In genomic region chr13:79533781-79534400, GRCh38 we compare ENCODE assay signal across 18 cellular contexts. TPM values are rescaled to one million over a fixed set of nuclear protein-coding genes. Genes with fewer than 3 reads are reported as not detected.
DNase-seq lines count a peak whose midpoint lies in the region; TF ChIP-seq lines count a peak whose summit lies in the region.
"Had no signal": no experiment of that assay in that cellular context is flagged by ENCODE, and none has a peak within 500 bp of the region (broad histone marks: within the 10 kb centered on the region; RNA-seq: fewer than 3 reads in every experiment).

No MANE protein-coding gene starts in this region.

- no peak overlapping the region for H3K27ac ChIP-seq in PC-9
- H3K27ac ChIP-seq: gastroesophageal sphincter, SJCRH30 had no signal

- POLR2A ChIA-PET in PC-9 (lab: Charles Lee; ENCODE audit: unreplicated experiment) = no interaction called here

- no peaks in the 10 kb centered on the region for H3K4me1 ChIP-seq in PC-9 (replicated peaks; ENCODE audit: insufficient read depth)

- no peak overlapping the region for H2AFZ ChIP-seq in PC-9

- H3K9me2 ChIP-seq in PC-9 (ENCODE audit: insufficient read depth) = no peaks in the 10 kb centered on the region

- CTCF ChIA-PET in PC-9 (lab: Charles Lee) = interaction anchor here (0.5 to 0.6 kb wide), 3 partner anchors 129 to 1396 kb away, joined by 3 to 4 read pairs (median 4); no protein-coding TSS in a partner anchor

- H3K4me3 ChIP-seq in fibroblast of mammary gland (ENCODE audit: control insufficient read depth, low read depth, low read length) (no peak overlapping the region), PC-9 (no peak overlapping the region)
- H3K4me3 ChIP-seq: gastroesophageal sphincter, SJCRH30 had no signal

- peaks cover 6% of the 10 kb centered on the region; the same call in 1 of the 2 replicates for H4K20me1 ChIP-seq in PC-9 (ENCODE audit: insufficient read depth)

- no peak for TF ChIP-seq CTCF in fibroblast of mammary gland (conservative IDR thresholded peaks at IDR 0.05; ENCODE audit: control insufficient read depth, insufficient read depth, low read depth, low read length)
- no peak for TF ChIP-seq CTCF in PC-9 (conservative IDR thresholded peaks at IDR 0.05)

- H3K36me3 ChIP-seq in PC-9 (ENCODE audit: low read depth) = peaks cover 3% of the 10 kb centered on the region; the same call in 1 of the 2 replicates
- H3K36me3 ChIP-seq: gastroesophageal sphincter had no signal

- no peaks in the 10 kb centered on the region for H3K9me3 ChIP-seq in PC-9 (ENCODE audit: insufficient read depth, low read depth)
- H3K9me3 ChIP-seq: gastroesophageal sphincter, SJCRH30 had no signal

- H3K27me3 ChIP-seq in PC-9 (ENCODE audit: insufficient read depth, low read depth) = no peaks in the 10 kb centered on the region
- H3K27me3 ChIP-seq: gastroesophageal sphincter, SJCRH30 had no signal

- DNase-seq in AG20443 (ENCODE audit: low spot score) (peak; percentile 25), GM04503 (ENCODE audit: low read depth) (peak; percentile 28), NCI-H226 (peak; percentile 40), fibroblast of mammary gland (ENCODE audit: low read depth) (peak; percentile 8), COR-L47 (lab: John Stamatoyannopoulos, UW) (no peak), PC-9 (no peak), SIG-M5 (lab: John Stamatoyannopoulos, UW) (no peak)
- DNase-seq: activated effector memory CD4-positive, alpha-beta T cell treated with anti-CD3 and anti-CD28 coated beads, Interleukin-2, amount 50 U/mL, for 16 hours; C1 segment of cervical spinal cord; DMS 273 treated with DMSO at 0.1 percent for 48 hours; left colon; NCI-H1105; NCI-H2081 treated with DMSO at 0.1 percent for 48 hours; NCI-H524; OCI-M1; SJCRH30; T-helper 9 cell had no signal

- BruUV-seq in PC-9 (replicated peaks; lab: Mats Ljungman, UMichigan) = no TSS peak

- peaks cover 12% of the 10 kb centered on the region; the same call in 1 of the 2 replicates for H3K79me2 ChIP-seq in PC-9 (ENCODE audit: low read depth)

- intact Hi-C loops in PC-9 (cut with micrococcal nuclease; ENCODE audit: unreplicated experiment) = loop anchor here (5.0 kb wide), 1 partner anchor 47 kb away; no protein-coding TSS in a partner anchor

- no peaks in the 10 kb centered on the region; the same call in 1 of the 2 replicates for H3F3A ChIP-seq in PC-9 (ENCODE audit: insufficient read depth, low read depth)

- H3K4me2 ChIP-seq in PC-9 = no peak overlapping the region

RNA-seq across cellular contexts. Expression of gene NDFIP2, which starts 52.9 kb away (rescaled TPM):
- total RNA-seq in PC-9 (2021) = 47.9 and 48.4 TPM in 2 replicates

Comparison
In these comparisons a context has a peak if more than half of its experiments do, and no peak if none do; other contexts are left out.
1. DNase-seq: peak in AG20443 (single experiment), GM04503 (single experiment), NCI-H226 (single experiment) and fibroblast of mammary gland (single experiment); none in COR-L47 (single experiment), PC-9 (0 of 2) and SIG-M5 (single experiment).